ENCODE assay signal across 8 cellular contexts in genomic region chr18:23302852-23303527, GRCh38.
A peak's percentile ranks its signal among the peaks of the same experiment; 100 is the strongest.
DNase-seq lines count a peak whose midpoint lies in the region; ATAC-seq, FAIRE-seq and TF ChIP-seq lines count a peak whose summit lies in the region.
"Had no signal": no experiment of that assay in that cellular context is flagged by ENCODE, and none has a peak within 500 bp of the region (broad histone marks: within the 10 kb centered on the region; RNA-seq: fewer than 3 reads in every experiment).

No MANE protein-coding gene starts in this region.

- no peak overlapping the region for H3K9ac ChIP-seq in mammary epithelial cell (ENCODE audit: insufficient read depth, low read length)

- ATAC-seq in psoas muscle, result no peak
- ATAC-seq: left cardiac atrium had no signal

- intact Hi-C loops in mammary epithelial cell (cut with micrococcal nuclease) (no loop called here), psoas muscle (cut with DNase I) (no loop called here)

- H3K4me3 ChIP-seq in mammary epithelial cell (replicated peaks in 1 of 3; ENCODE audit: insufficient read depth in 1 of 3, low read depth in 2 of 3, low read length in 3 of 3) (no peak overlapping the region), psoas muscle (no peak overlapping the region)

- H3K36me3 ChIP-seq in mammary epithelial cell (ENCODE audit: insufficient read depth, low read length), result no peaks in the 10 kb centered on the region
- no peaks in the 10 kb centered on the region for H3K36me3 ChIP-seq in psoas muscle (ENCODE audit: insufficient read depth in 1 of 2, low read depth in 1 of 2)

- dilution Hi-C loops in mammary epithelial cell (cut with HindIII; ENCODE audit: low sequenced_read_pairs), result no loop called here

- BruUV-seq in mammary epithelial cell (replicated peaks; lab: Mats Ljungman, UMichigan), result no TSS peak

- no peaks in the 10 kb centered on the region for H4K20me1 ChIP-seq in mammary epithelial cell (ENCODE audit: insufficient read depth, low read length)

- TF ChIP-seq CTCF in mammary epithelial cell (conservative IDR thresholded peaks at IDR 0.05 in 1 of 2, IDR thresholded peaks at IDR 0.05 in 1 of 2; ENCODE audit: extremely low read depth in 1 of 2, insufficient read depth in 1 of 2, low read depth in 1 of 2, low read length in 2 of 2), result no peak
- no peak for TF ChIP-seq CTCF in psoas muscle (IDR thresholded peaks at IDR 0.05)

- H3K27ac ChIP-seq in mammary epithelial cell (ENCODE audit: insufficient read depth, low read depth, low read length), result peak overlapping the region; percentile 37
- H3K27ac ChIP-seq in psoas muscle, result no peak overlapping the region

- 56% methylated on average over 8 of the region's 8 CpGs for WGBS in mammary epithelial cell (ENCODE audit: low coverage, missing lambda C conversion rate)
- WGBS in psoas muscle, 3 donors, result 85 to 89% (median 86%) methylated on average over 8 of the region's 8 CpGs

- peak overlapping the region; percentile 40 for H2AFZ ChIP-seq in mammary epithelial cell (ENCODE audit: low read depth, low read length)

- peak overlapping the region; percentile 16 for H3K4me2 ChIP-seq in mammary epithelial cell (ENCODE audit: insufficient read depth, low read depth, low read length)

- no peaks in the 10 kb centered on the region for H3K79me2 ChIP-seq in mammary epithelial cell (ENCODE audit: insufficient read depth, low read length)

- FAIRE-seq in urothelium cell line (lab: Jason Lieb, UNC), result no peak

- no peaks in the 10 kb centered on the region for H3K9me3 ChIP-seq in mammary epithelial cell (replicated peaks; ENCODE audit: insufficient read depth, low read length)
- H3K9me3 ChIP-seq in psoas muscle, result no peaks in the 10 kb centered on the region

- in situ Hi-C loops in mammary epithelial cell (cut with MboI; ENCODE audit: low sequenced_read_pairs in 2 of 2), result no loop called here

- CTCF ChIA-PET in mammary epithelial cell (lab: Charles Lee; ENCODE audit: low non-redundant PET), result no interaction called here

- H3K27me3 ChIP-seq in mammary epithelial cell (ENCODE audit: insufficient read depth, low read length) (no peaks in the 10 kb centered on the region), psoas muscle (ENCODE audit: insufficient read depth in 3 of 3, low read length in 2 of 3) (no peaks in the 10 kb centered on the region)

- H3K4me1 ChIP-seq in mammary epithelial cell (ENCODE audit: insufficient read depth, low read length) (peaks cover 27% of the 10 kb centered on the region), psoas muscle (no peaks in the 10 kb centered on the region)

- DNase-seq in HT1080 (ENCODE audit: low read depth), result peak; percentile 91
- DNase-seq in mammary epithelial cell, result peak; percentile 90
- DNase-seq in kidney glomerular epithelial cell (lab: John Stamatoyannopoulos, UW), result peak; percentile 12
- DNase-seq in urothelium cell line (ENCODE audit: low spot score), result peak; percentile 21
- no peak for DNase-seq in psoas muscle
- DNase-seq in HUDEP-2 (lab: John Stamatoyannopoulos, UW; ENCODE audit: unreplicated experiment in 76 of 76), result no peak
- no peak for DNase-seq in mucosa of gallbladder (ENCODE audit: low spot score)
- DNase-seq: left cardiac atrium had no signal

Comparison
In these comparisons a context has a peak if more than half of its experiments do, and no peak if none do; other contexts are left out.
1. DNase-seq: peak in HT1080 (single experiment), mammary epithelial cell (single experiment), kidney glomerular epithelial cell (single experiment) and urothelium cell line (single experiment); none in psoas muscle (0 of 2), HUDEP-2 (0 of 76) and mucosa of gallbladder (single experiment).